Comparison of ENCODE assay signal across 10 cellular contexts in genomic region chr2:65367517-65367916, GRCh38.
DNase-seq lines count a peak whose midpoint lies in the region; ATAC-seq, FAIRE-seq and TF ChIP-seq lines count a peak whose summit lies in the region.
"Had no signal": no experiment of that assay in that cellular context is flagged by ENCODE, and none has a peak within 500 bp of the region (broad histone marks: within the 10 kb centered on the region; RNA-seq: fewer than 3 reads in every experiment).

No MANE protein-coding gene starts in this region.

- H3K4me1 ChIP-seq in small intestine (ENCODE audit: control insufficient read depth in 2 of 2, insufficient read depth in 1 of 2, low read depth in 1 of 2, low read length in 1 of 2) (peaks cover 6 to 20% of the 10 kb centered on the region in 2 donors), tibial artery (peaks cover 0 to 44% (median 19%) of the 10 kb centered on the region in 4 donors)

- peaks cover 12% of the 10 kb centered on the region for H3K4me1 Mint-ChIP-seq in activated T-helper 17 cell treated with anti-CD3 and anti-CD28 coated beads, Interleukin-2, amount 50 U/mL, for 72 hours

- H3K9me3 Mint-ChIP-seq in activated T-helper 17 cell treated with anti-CD3 and anti-CD28 coated beads, Interleukin-2, amount 50 U/mL, for 72 hours: no peaks in the 10 kb centered on the region

- H3K9me3 ChIP-seq in small intestine (ENCODE audit: control insufficient read depth, low read depth) (no peaks in the 10 kb centered on the region), tibial artery (no peaks in the 10 kb centered on the region)
- H3K9me3 ChIP-seq: body of pancreas had no signal

- H3K36me3 Mint-ChIP-seq in activated T-helper 17 cell treated with anti-CD3 and anti-CD28 coated beads, Interleukin-2, amount 50 U/mL, for 72 hours (ENCODE audit: low read depth): no peaks in the 10 kb centered on the region

- DNase-seq in GOT3 (lab: John Stamatoyannopoulos, UW): peak; percentile 15
- peak; percentile 98 for DNase-seq in RKO (ENCODE audit: low spot score)
- peak; percentile 100 for DNase-seq in fibroblast of mammary gland (ENCODE audit: low read depth)
- peak; percentile 33 for DNase-seq in small intestine
- no peak for DNase-seq in tibial artery
- no peak for DNase-seq in iPS-NIHi11 (ENCODE audit: low spot score)

- no peak for TF ChIP-seq CTCF in fibroblast of mammary gland (conservative IDR thresholded peaks at IDR 0.05; ENCODE audit: control insufficient read depth, insufficient read depth, low read depth, low read length)
- TF ChIP-seq CTCF in tibial artery (IDR thresholded peaks at IDR 0.05): no peak

- WGBS in small intestine, 3 donors: 65 to 73% (median 71%) methylated on average over 4 of the region's 4 CpGs

- H3K27me3 Mint-ChIP-seq in activated T-helper 17 cell treated with anti-CD3 and anti-CD28 coated beads, Interleukin-2, amount 50 U/mL, for 72 hours: no peaks in the 10 kb centered on the region

- H3K4me3 ChIP-seq in fibroblast of mammary gland (ENCODE audit: control insufficient read depth, low read depth, low read length) (no peak overlapping the region), small intestine (ENCODE audit: low read depth in 1 of 2, low read length in 2 of 2) (no peak overlapping the region), tibial artery (no peak overlapping the region)
- H3K4me3 ChIP-seq: body of pancreas had no signal

- H3K27me3 ChIP-seq in small intestine (ENCODE audit: control insufficient read depth in 2 of 2, insufficient read depth in 2 of 2, low read length in 2 of 2): no peaks in the 10 kb centered on the region
- no peaks in the 10 kb centered on the region for H3K27me3 ChIP-seq in tibial artery
- H3K27me3 ChIP-seq: body of pancreas had no signal

- no peak for ATAC-seq in activated T-helper 17 cell treated with anti-CD3 and anti-CD28 coated beads, Interleukin-2, amount 50 U/mL, for 72 hours (replicated peaks)
- no peak for ATAC-seq in GM19328 (IDR thresholded peaks at IDR 0.05; ENCODE audit: unreplicated experiment)
- ATAC-seq: body of pancreas had no signal

- H3K27ac ChIP-seq in small intestine (ENCODE audit: low read depth in 1 of 2, low read length in 1 of 2) (peak overlapping the region in 1 of 2 donors; percentile 64), tibial artery (no peak overlapping the region)
- H3K27ac ChIP-seq: body of pancreas, parathyroid adenoma had no signal

- no peak for FAIRE-seq in small intestine (lab: Jason Lieb, UNC)

- no peak overlapping the region for H3K27ac Mint-ChIP-seq in activated T-helper 17 cell treated with anti-CD3 and anti-CD28 coated beads, Interleukin-2, amount 50 U/mL, for 72 hours

- intact Hi-C loops in tibial artery (cut with DNase I; ENCODE audit: low total_unique reads): no loop called here

- H3K36me3 ChIP-seq in small intestine (ENCODE audit: control insufficient read depth in 2 of 2, insufficient read depth in 2 of 2, low read length in 2 of 2) (no peaks in the 10 kb centered on the region), tibial artery (no peaks in the 10 kb centered on the region)

- H3K4me3 Mint-ChIP-seq in activated T-helper 17 cell treated with anti-CD3 and anti-CD28 coated beads, Interleukin-2, amount 50 U/mL, for 72 hours: no peak overlapping the region

Comparison
In these comparisons a context has a peak if more than half of its experiments do, and no peak if none do; other contexts are left out.
1. DNase-seq: peak in GOT3 (single experiment), RKO (single experiment), fibroblast of mammary gland (single experiment) and small intestine (single experiment); none in tibial artery (0 of 2) and iPS-NIHi11 (single experiment).